28 cellular contexts compared by ENCODE assay signal in the genomic region with DNA sequence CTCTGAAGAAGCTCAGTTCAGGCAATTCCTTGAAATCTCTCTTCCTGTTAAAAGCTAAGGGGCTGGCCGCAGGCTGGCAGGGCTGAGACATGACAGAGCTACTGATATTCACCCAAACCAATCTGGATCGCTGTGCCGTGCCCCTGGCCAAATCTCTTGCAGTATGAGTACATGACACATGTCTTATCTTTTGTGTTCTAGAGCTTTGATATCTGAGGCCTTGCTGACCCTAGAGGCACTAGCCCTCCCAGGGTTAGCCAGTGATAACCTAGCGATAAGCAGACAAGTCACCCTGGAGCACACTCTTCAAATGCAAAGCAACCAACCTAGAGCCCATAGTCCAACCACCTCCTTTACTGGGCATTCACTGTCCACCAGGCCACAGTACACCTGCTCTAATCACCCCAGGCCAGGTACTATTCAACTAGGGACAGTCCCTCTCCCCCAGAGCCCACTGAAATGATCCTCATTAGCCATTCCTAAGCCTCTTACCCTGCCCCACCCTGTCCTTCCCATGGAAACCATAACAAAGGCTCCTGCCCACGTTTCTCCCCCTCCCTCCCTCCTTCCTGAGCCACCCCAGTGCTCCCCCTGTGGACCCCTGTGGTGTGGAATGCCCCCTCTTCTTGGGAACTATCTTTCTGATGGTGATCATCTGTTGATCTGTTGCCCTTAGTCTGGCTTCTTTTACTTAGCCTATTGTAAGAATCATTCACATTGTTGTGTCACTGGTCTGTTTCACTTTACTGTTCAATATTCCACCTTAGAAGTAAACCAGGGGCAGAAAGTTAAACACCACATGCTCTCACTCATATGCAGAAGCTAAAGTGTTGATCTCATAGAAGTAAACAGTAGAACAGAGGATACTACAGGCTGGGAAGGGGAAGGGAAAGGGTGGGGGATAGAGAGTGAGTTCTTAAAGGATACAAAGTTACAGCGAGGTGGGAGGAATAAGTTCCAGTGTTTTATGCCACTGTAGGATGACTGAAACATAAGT. TPM values are rescaled to one million over a fixed set of nuclear protein-coding genes. Genes with fewer than 3 reads are reported as not detected.
DNase-seq lines count a peak whose midpoint lies in the region; ATAC-seq and TF ChIP-seq lines count a peak whose summit lies in the region.
"Had no signal": no experiment of that assay in that cellular context is flagged by ENCODE, and none has a peak within 500 bp of the region (broad histone marks: within the 10 kb centered on the region; RNA-seq: fewer than 3 reads in every experiment).

No MANE protein-coding gene starts in this region.

- 25 to 40% methylated on average over 3 to 6 of the region's 6 CpGs for WGBS in endodermal cell (ENCODE audit: insufficient coverage in 1 of 2, insufficient read length in 1 of 2), 2 experiments
- WGBS in mesendoderm (ENCODE audit: extremely low coverage, insufficient coverage, low lambda C conversion rate): no CpG with 5 or more reads among the region's 6 CpGs

- no peaks in the 10 kb centered on the region for H3K36me3 Mint-ChIP-seq in endodermal cell (ENCODE audit: low read depth)
- no peaks in the 10 kb centered on the region for H3K36me3 Mint-ChIP-seq in naive thymus-derived CD8-positive, alpha-beta T cell
- H3K36me3 Mint-ChIP-seq: activated CD8-positive, alpha-beta memory T cell treated with anti-CD3 and anti-CD28 coated beads, Interleukin-2, amount 10 ng/mL, durations not matched to agents 7 days and 5 days; stimulated activated memory B cell treated with anti-CD40 and anti-IgM and Interleukin-4, amounts not matched to agents 10 μg/mL and 1 μg/mL and 100 μg/mL, for 72 hours had no signal

- peaks cover 14% of the 10 kb centered on the region for H3K4me1 Mint-ChIP-seq in endodermal cell
- no peaks in the 10 kb centered on the region for H3K4me1 Mint-ChIP-seq in naive thymus-derived CD8-positive, alpha-beta T cell
- H3K4me1 Mint-ChIP-seq: activated CD4-positive, alpha-beta T cell treated with anti-CD3 and anti-CD28 coated beads, Interleukin-2, amount 10 ng/mL, durations not matched to agents 7 days and 5 days; activated CD8-positive, alpha-beta memory T cell treated with anti-CD3 and anti-CD28 coated beads, Interleukin-2, amount 10 ng/mL, durations not matched to agents 7 days and 5 days; stimulated activated memory B cell treated with anti-CD40 and anti-IgM and Interleukin-4, amounts not matched to agents 10 μg/mL and 1 μg/mL and 100 μg/mL, for 72 hours had no signal

- no peak overlapping the region for H3K23ac ChIP-seq in mesendoderm (ENCODE audit: low read length)

- H3K36me3 ChIP-seq in NT2/D1 (ENCODE audit: insufficient read depth, insufficient read length, low read length): no peaks in the 10 kb centered on the region
- H3K36me3 ChIP-seq in endodermal cell (ENCODE audit: control insufficient read depth, insufficient read depth, low read length): no peaks in the 10 kb centered on the region
- no peaks in the 10 kb centered on the region for H3K36me3 ChIP-seq in mesendoderm (ENCODE audit: control insufficient read depth, insufficient read depth, low read length)
- H3K36me3 ChIP-seq: prostate gland, suprapubic skin, uterus had no signal

- H2BK120ac ChIP-seq in mesendoderm (ENCODE audit: low read depth, low read length): no peak overlapping the region

- H2AK5ac ChIP-seq in mesendoderm (ENCODE audit: low read length): no peak overlapping the region

- H3K79me1 ChIP-seq in mesendoderm (ENCODE audit: low read length): no peaks in the 10 kb centered on the region

- H3K9ac ChIP-seq in NT2/D1 (ENCODE audit: insufficient read length, low read depth): peak overlapping the region; percentile 22
- H3K9ac ChIP-seq in endodermal cell (ENCODE audit: extremely low read depth, low read length, poor library complexity, severe bottlenecking): no peak overlapping the region
- no peak overlapping the region for H3K9ac ChIP-seq in mesendoderm (ENCODE audit: low read length)
- H3K9ac ChIP-seq: KMS-11 had no signal

- no peaks in the 10 kb centered on the region for H3K9me3 Mint-ChIP-seq in endodermal cell
- H3K9me3 Mint-ChIP-seq in naive thymus-derived CD8-positive, alpha-beta T cell: peaks cover 0 to 7% (median 0%) of the 10 kb centered on the region in 9 donors
- H3K9me3 Mint-ChIP-seq: activated CD4-positive, alpha-beta T cell treated with anti-CD3 and anti-CD28 coated beads, Interleukin-2, amount 10 ng/mL, durations not matched to agents 7 days and 5 days had no signal

- H3K27ac ChIP-seq in endodermal cell (ENCODE audit: low read depth, low read length): peak overlapping the region; percentile 71
- H3K27ac ChIP-seq in mesendoderm (ENCODE audit: low read depth, low read length): no peak overlapping the region
- H3K27ac ChIP-seq: KMS-11, prostate gland, suprapubic skin, uterus had no signal

- H3K4me3 ChIP-seq in NT2/D1 (ENCODE audit: insufficient read length, low read depth) (no peak overlapping the region), endodermal cell (ENCODE audit: low read length) (no peak overlapping the region), mesendoderm (ENCODE audit: low read length) (no peak overlapping the region)
- H3K4me3 ChIP-seq: prostate gland, suprapubic skin, uterus had no signal

- no peak overlapping the region for H3K56ac ChIP-seq in mesendoderm (ENCODE audit: low read length)

- H3K4ac ChIP-seq in mesendoderm (ENCODE audit: low read depth, low read length): no peak overlapping the region

- H3K4me2 ChIP-seq in mesendoderm (ENCODE audit: low read length): no peak overlapping the region
- H3K4me2 ChIP-seq: KMS-11 had no signal

- no peak for ATAC-seq in HG03521 (IDR thresholded peaks at IDR 0.05; ENCODE audit: unreplicated experiment)
- no peak for ATAC-seq in naive thymus-derived CD8-positive, alpha-beta T cell
- ATAC-seq: activated CD8-positive, alpha-beta memory T cell treated with anti-CD3 and anti-CD28 coated beads, Interleukin-2, amount 10 ng/mL, durations not matched to agents 7 days and 5 days; SK-N-SH treated with all-trans-retinoic acid at 6 μM for 48 hours; stimulated activated memory B cell treated with anti-CD40 and anti-IgM and Interleukin-4, amounts not matched to agents 10 μg/mL and 1 μg/mL and 100 μg/mL, for 72 hours had no signal

- peak overlapping the region; percentile 71 for H3K27ac Mint-ChIP-seq in endodermal cell
- no peak overlapping the region for H3K27ac Mint-ChIP-seq in naive thymus-derived CD8-positive, alpha-beta T cell
- H3K27ac Mint-ChIP-seq: activated CD4-positive, alpha-beta T cell treated with anti-CD3 and anti-CD28 coated beads, Interleukin-2, amount 10 ng/mL, durations not matched to agents 7 days and 5 days; activated CD8-positive, alpha-beta memory T cell treated with anti-CD3 and anti-CD28 coated beads, Interleukin-2, amount 10 ng/mL, durations not matched to agents 7 days and 5 days; CD4-positive, alpha-beta T cell; stimulated activated memory B cell treated with anti-CD40 and anti-IgM and Interleukin-4, amounts not matched to agents 10 μg/mL and 1 μg/mL and 100 μg/mL, for 72 hours had no signal

- DNase-seq in D341Med (ENCODE audit: low spot score) (peak; percentile 50), NT2/D1 (ENCODE audit: low read depth, low spot score) (peak; percentile 92), endodermal cell (peak; percentile 85), mesendoderm (peak; percentile 85), midbrain (lab: John Stamatoyannopoulos, UW) (no peak), NCI-H2107 (lab: John Stamatoyannopoulos, UW) (no peak)
- DNase-seq in naive thymus-derived CD8-positive, alpha-beta T cell: no peak
- DNase-seq: activated CD4-positive, alpha-beta T cell treated with anti-CD3 and anti-CD28 coated beads, Interleukin-2, amount 10 ng/mL, durations not matched to agents 7 days and 5 days; activated CD8-positive, alpha-beta memory T cell treated with anti-CD3 and anti-CD28 coated beads, Interleukin-2, amount 10 ng/mL, durations not matched to agents 7 days and 5 days; activated T-cell treated with anti-CD3 and anti-CD28 coated beads, Interleukin-2, amount 50 U/mL, for 48 hours; CD4-positive, alpha-beta T cell; dermis blood vessel endothelial cell; EL; mesenchymal stem cell; NCI-H1417; NCI-H2029 treated with DMSO at 0.1 percent for 48 hours; nucleus accumbens; stimulated activated CD4-positive, alpha-beta T cell treated with anti-CD3 and anti-CD28 coated beads, Interleukin-4, amount 100 ng/mL, for 4 hours; T-helper 2 cell; uterus had no signal

- H3K4me3 Mint-ChIP-seq in endodermal cell: no peak overlapping the region
- no peak overlapping the region for H3K4me3 Mint-ChIP-seq in naive thymus-derived CD8-positive, alpha-beta T cell
- H3K4me3 Mint-ChIP-seq: activated CD4-positive, alpha-beta T cell treated with anti-CD3 and anti-CD28 coated beads, Interleukin-2, amount 10 ng/mL, durations not matched to agents 7 days and 5 days; activated CD8-positive, alpha-beta memory T cell treated with anti-CD3 and anti-CD28 coated beads, Interleukin-2, amount 10 ng/mL, durations not matched to agents 7 days and 5 days; CD4-positive, alpha-beta T cell; stimulated activated memory B cell treated with anti-CD40 and anti-IgM and Interleukin-4, amounts not matched to agents 10 μg/mL and 1 μg/mL and 100 μg/mL, for 72 hours had no signal

- no peak overlapping the region for H3K18ac ChIP-seq in mesendoderm (ENCODE audit: low read length)

- TF ChIP-seq CTCF in endodermal cell (conservative IDR thresholded peaks at IDR 0.05): no peak

- peaks cover 34% of the 10 kb centered on the region for H3K27me3 ChIP-seq in NT2/D1 (ENCODE audit: insufficient read depth, insufficient read length)
- peaks cover 28% of the 10 kb centered on the region for H3K27me3 ChIP-seq in endodermal cell (ENCODE audit: control insufficient read depth, insufficient read depth, low read length, poor library complexity, severe bottlenecking)
- no peaks in the 10 kb centered on the region for H3K27me3 ChIP-seq in mesendoderm (ENCODE audit: insufficient read depth, low read length, poor library complexity)
- H3K27me3 ChIP-seq: suprapubic skin, uterus had no signal

- no peak overlapping the region for H2BK5ac ChIP-seq in mesendoderm (ENCODE audit: low read length)

- no peak overlapping the region for H4K5ac ChIP-seq in mesendoderm (ENCODE audit: low read length)

- H3K4me1 ChIP-seq in NT2/D1 (ENCODE audit: insufficient read depth, insufficient read length) (peaks cover 6% of the 10 kb centered on the region), endodermal cell (ENCODE audit: control insufficient read depth, insufficient read depth, low read length) (no peaks in the 10 kb centered on the region), mesendoderm (ENCODE audit: control insufficient read depth, low read depth, low read length) (no peaks in the 10 kb centered on the region)
- H3K4me1 ChIP-seq: prostate gland, suprapubic skin, uterus had no signal

- H2BK15ac ChIP-seq in mesendoderm (replicated peaks; ENCODE audit: low read depth): no peak overlapping the region

- H3K9me3 ChIP-seq in NT2/D1 (ENCODE audit: insufficient read depth, low read length) (peaks cover 6% of the 10 kb centered on the region; the same call in 1 of the 2 replicates), endodermal cell (ENCODE audit: control insufficient read depth, low read length) (peaks cover 9% of the 10 kb centered on the region)
- H3K9me3 ChIP-seq: prostate gland, suprapubic skin, uterus had no signal

- H4K8ac ChIP-seq in mesendoderm (ENCODE audit: low read depth, low read length): no peak overlapping the region

- no peaks in the 10 kb centered on the region for H3K79me2 ChIP-seq in mesendoderm (ENCODE audit: control insufficient read depth, insufficient read depth, low read length)

- POLR2A ChIA-PET in naive thymus-derived CD8-positive, alpha-beta T cell (lab: Charles Lee): no interaction called here

- H3K27me3 Mint-ChIP-seq in endodermal cell (ENCODE audit: insufficient read depth): peaks cover 27% of the 10 kb centered on the region
- peaks cover 3 to 14% (median 11%) of the 10 kb centered on the region in 5 donors for H3K27me3 Mint-ChIP-seq in naive thymus-derived CD8-positive, alpha-beta T cell
- H3K27me3 Mint-ChIP-seq: activated CD4-positive, alpha-beta T cell treated with anti-CD3 and anti-CD28 coated beads, Interleukin-2, amount 10 ng/mL, durations not matched to agents 7 days and 5 days; activated CD8-positive, alpha-beta memory T cell treated with anti-CD3 and anti-CD28 coated beads, Interleukin-2, amount 10 ng/mL, durations not matched to agents 7 days and 5 days had no signal

RNA-seq across cellular contexts. Expression of gene TEKT5, which starts 52.5 kb away (rescaled TPM):
- under 1 TPM in 1 of 2 donors, not detected in 1; 0.31 TPM for total RNA-seq in endodermal cell
- 0.36 TPM for polyA plus RNA-seq in endodermal cell (2013, experiment 1 of 2)
- polyA plus RNA-seq in endodermal cell (2013, experiment 2 of 2): 0.29 TPM
- polyA plus RNA-seq in mesendoderm (2013, experiment 1 of 2): 0.06 TPM
- not detected for polyA plus RNA-seq in mesendoderm (2013, experiment 2 of 2)
- under 1 TPM in 1 of 2 experiments, not detected in 1; 0.68 TPM for total RNA-seq in naive thymus-derived CD8-positive, alpha-beta T cell
- polyA plus RNA-seq in naive thymus-derived CD8-positive, alpha-beta T cell: not detected
- total RNA-seq: activated CD4-positive, alpha-beta T cell treated with anti-CD3 and anti-CD28 coated beads, Interleukin-2, amount 10 ng/mL, durations not matched to agents 7 days and 5 days; CD4-positive, alpha-beta T cell; dermis blood vessel endothelial cell; endothelial cell of umbilical vein; myocyte had no signal
- polyA plus RNA-seq: endothelial cell of umbilical vein had no signal

Comparison
In these comparisons a context has a peak if more than half of its experiments do, and no peak if none do; other contexts are left out.
1. DNase-seq: peak in D341Med (single experiment), NT2/D1 (single experiment), endodermal cell (single experiment) and mesendoderm (single experiment); none in midbrain (single experiment), NCI-H2107 (single experiment) and naive thymus-derived CD8-positive, alpha-beta T cell (0 of 10).